In the genomic region with DNA sequence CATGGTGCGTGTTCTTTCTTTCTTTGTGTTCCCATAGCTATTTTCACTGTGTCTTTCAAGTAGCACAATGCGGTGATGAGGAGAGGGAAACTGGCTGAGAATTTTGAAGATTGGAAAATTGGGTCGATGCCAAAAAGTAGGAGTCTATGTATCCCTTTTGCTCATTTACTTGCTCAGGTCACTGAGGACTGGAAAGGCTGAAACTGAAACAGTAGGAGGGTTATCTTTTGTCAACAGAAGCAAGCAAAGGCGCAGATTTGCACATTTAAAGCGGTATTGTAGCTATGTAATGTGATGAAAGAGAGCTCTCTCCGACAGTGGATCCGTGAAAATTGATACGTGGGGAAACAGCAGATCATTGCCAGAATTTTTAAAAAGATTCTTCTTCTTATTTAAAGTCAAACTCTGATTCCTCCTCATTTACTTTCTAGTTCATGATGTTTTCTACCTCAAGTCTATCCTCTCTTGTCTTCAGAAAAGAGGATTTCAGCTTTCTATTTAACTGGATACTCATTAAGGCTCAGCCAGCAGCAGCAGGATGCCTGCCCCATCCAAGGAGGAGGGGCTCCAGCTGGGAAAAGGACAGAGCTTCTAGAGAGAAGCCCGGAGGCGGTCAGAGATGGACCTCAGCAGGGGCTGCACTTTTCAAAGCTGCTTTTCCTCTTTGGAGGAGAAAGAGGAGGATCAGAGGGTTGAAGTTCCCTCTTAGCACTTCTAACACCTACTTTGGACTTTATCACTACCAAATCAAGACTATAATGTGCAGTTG, we compare ENCODE assay signal across 8 cellular contexts. TPM values are rescaled to one million over a fixed set of nuclear protein-coding genes. Genes with fewer than 3 reads are reported as not detected.
DNase-seq lines count a peak whose midpoint lies in the region; ATAC-seq and TF ChIP-seq lines count a peak whose summit lies in the region.

No MANE protein-coding gene starts in this region.

- H3K79me2 ChIP-seq in hepatocyte, result no peaks in the 10 kb centered on the region

- H3K27ac ChIP-seq in hepatocyte, result no peak overlapping the region

- H3K4me2 ChIP-seq in hepatocyte, result peak overlapping the region; percentile 69

- ATAC-seq in sciatic nerve, result peak; percentile 91
- no peak for ATAC-seq in stimulated activated memory B cell treated with anti-CD40 and anti-IgM and Interleukin-4, amounts not matched to agents 10 μg/mL and 1 μg/mL and 100 μg/mL, for 72 hours

- H3K4me1 ChIP-seq in adipocyte (ENCODE audit: control insufficient read depth, insufficient read depth, low read length) (peaks cover 7% of the 10 kb centered on the region), hepatocyte (ENCODE audit: insufficient read depth) (peaks cover 9% of the 10 kb centered on the region)

- DNase-seq in HuH-7.5 (ENCODE audit: low spot score) (peak; percentile 20), adipocyte (ENCODE audit: low read depth) (peak; percentile 51), hepatocyte (ENCODE audit: low spot score) (peak; percentile 42), sciatic nerve (ENCODE audit: low spot score) (peak; percentile 61), GM19238 (ENCODE audit: insufficient read length, low spot score) (no peak)
- no peak for DNase-seq in NK-92 treated with Interleukin-12 subunit alpha and Interleukin-12 subunit beta, amount 100 ng/mL, for 24 hours (lab: John Stamatoyannopoulos, UW)
- DNase-seq in activated CD8-positive, alpha-beta memory T cell treated with anti-CD3 and anti-CD28 coated beads, Interleukin-2, amount 50 U/mL, for 4 hours, result no peak

- H3K9me3 Mint-ChIP-seq in stimulated activated memory B cell treated with anti-CD40 and anti-IgM and Interleukin-4, amounts not matched to agents 10 μg/mL and 1 μg/mL and 100 μg/mL, for 72 hours, result peaks cover 8% of the 10 kb centered on the region

- H3K27ac Mint-ChIP-seq in stimulated activated memory B cell treated with anti-CD40 and anti-IgM and Interleukin-4, amounts not matched to agents 10 μg/mL and 1 μg/mL and 100 μg/mL, for 72 hours, result no peak overlapping the region

- peak overlapping the region; percentile 20 for H2AFZ ChIP-seq in hepatocyte

- H3K9me3 ChIP-seq in adipocyte (ENCODE audit: control insufficient read depth, low read length), result no peaks in the 10 kb centered on the region
- H3K9me3 ChIP-seq in hepatocyte (ENCODE audit: low read depth), result no peaks in the 10 kb centered on the region

- no peaks in the 10 kb centered on the region for H3K27me3 Mint-ChIP-seq in stimulated activated memory B cell treated with anti-CD40 and anti-IgM and Interleukin-4, amounts not matched to agents 10 μg/mL and 1 μg/mL and 100 μg/mL, for 72 hours

- no peak overlapping the region for H3K4me3 Mint-ChIP-seq in stimulated activated memory B cell treated with anti-CD40 and anti-IgM and Interleukin-4, amounts not matched to agents 10 μg/mL and 1 μg/mL and 100 μg/mL, for 72 hours

- intact Hi-C loops in sciatic nerve (cut with DNase I), result no loop called here

- H3K4me3 ChIP-seq in adipocyte (ENCODE audit: low read length) (peak overlapping the region; percentile 76), hepatocyte (no peak overlapping the region)

- H3K36me3 ChIP-seq in adipocyte (ENCODE audit: control insufficient read depth, insufficient read depth, low read length, severe bottlenecking) (no peaks in the 10 kb centered on the region), hepatocyte (replicated peaks; ENCODE audit: insufficient read depth, low read depth) (no peaks in the 10 kb centered on the region)

- H3K27me3 ChIP-seq in adipocyte (replicated peaks; ENCODE audit: control insufficient read depth, insufficient read depth, low read length), result no peaks in the 10 kb centered on the region
- H3K27me3 ChIP-seq in hepatocyte, result peaks cover 36% of the 10 kb centered on the region

- H3K9me2 ChIP-seq in hepatocyte (replicated peaks; ENCODE audit: insufficient read depth), result no peaks in the 10 kb centered on the region

- H4K20me1 ChIP-seq in hepatocyte (ENCODE audit: insufficient read depth, poor library complexity, severe bottlenecking), result no peaks in the 10 kb centered on the region

- no peaks in the 10 kb centered on the region for H3K36me3 Mint-ChIP-seq in stimulated activated memory B cell treated with anti-CD40 and anti-IgM and Interleukin-4, amounts not matched to agents 10 μg/mL and 1 μg/mL and 100 μg/mL, for 72 hours

- 6% methylated on average over 10 of the region's 10 CpGs for WGBS in hepatocyte (ENCODE audit: low lambda C conversion rate, missing lambda C conversion rate)

- no peak for TF ChIP-seq CTCF in hepatocyte (IDR thresholded peaks at IDR 0.05; ENCODE audit: poor library complexity)

- H3K9ac ChIP-seq in adipocyte (ENCODE audit: low read length), result peak overlapping the region; percentile 25

- no peaks in the 10 kb centered on the region for H3K4me1 Mint-ChIP-seq in stimulated activated memory B cell treated with anti-CD40 and anti-IgM and Interleukin-4, amounts not matched to agents 10 μg/mL and 1 μg/mL and 100 μg/mL, for 72 hours

RNA-seq across cellular contexts. Expression of gene FYN, which starts 15.9 kb away (rescaled TPM):
- total RNA-seq in hepatocyte (40.0 and 65.7 TPM in 2 replicates), sciatic nerve (173 TPM)
- 63.7 and 70.1 TPM in 2 replicates for polyA plus RNA-seq in hepatocyte

Comparison
In these comparisons a context has a peak if more than half of its experiments do, and no peak if none do; other contexts are left out.
1. DNase-seq: peak in HuH-7.5 (single experiment), adipocyte (single experiment), hepatocyte (single experiment) and sciatic nerve (single experiment); none in NK-92 treated with Interleukin-12 subunit alpha and Interleukin-12 subunit beta, amount 100 ng/mL, for 24 hours (single experiment), activated CD8-positive, alpha-beta memory T cell treated with anti-CD3 and anti-CD28 coated beads, Interleukin-2, amount 50 U/mL, for 4 hours (single experiment) and GM19238 (single experiment).